In genomic region chr11:17478064-17478463, GRCh38 we compare ENCODE assay signal across 19 cellular contexts. TPM values are rescaled to one million over a fixed set of nuclear protein-coding genes. Genes with fewer than 3 reads are reported as not detected.
DNase-seq lines count a peak whose midpoint lies in the region; ATAC-seq and TF ChIP-seq lines count a peak whose summit lies in the region.
"Had no signal": no experiment of that assay in that cellular context is flagged by ENCODE, and none has a peak within 500 bp of the region (broad histone marks: within the 10 kb centered on the region; RNA-seq: fewer than 3 reads in every experiment).

No MANE protein-coding gene starts in this region.

- peaks cover 5% of the 10 kb centered on the region; the same call in 1 of the 2 replicates for H3F3A ChIP-seq in GM23338 (replicated peaks; ENCODE audit: low read depth)

- TF ChIP-seq POLR2A in Peyer's patch (IDR thresholded peaks at IDR 0.05) = no peak

- no peaks in the 10 kb centered on the region for H3K9me2 ChIP-seq in GM23338 (ENCODE audit: insufficient read depth)

- peaks cover 64% of the 10 kb centered on the region for H3K27me3 Mint-ChIP-seq in GM23338 (ENCODE audit: insufficient read depth, low read depth, poor library complexity)
- peaks cover 60% of the 10 kb centered on the region for H3K27me3 Mint-ChIP-seq in activated CD4-positive, alpha-beta memory T cell treated with anti-CD3 and anti-CD28 coated beads, Interleukin-2, amount 10 ng/mL, durations not matched to agents 7 days and 5 days

- H3K27ac Mint-ChIP-seq in GM23338 = no peak overlapping the region
- H3K27ac Mint-ChIP-seq in activated CD4-positive, alpha-beta memory T cell treated with anti-CD3 and anti-CD28 coated beads, Interleukin-2, amount 10 ng/mL, durations not matched to agents 7 days and 5 days = no peak overlapping the region
- H3K27ac Mint-ChIP-seq: T-cell had no signal

- no peak overlapping the region for H3K4me3 ChIP-seq in GM23338
- H3K4me3 ChIP-seq in Peyer's patch = no peak overlapping the region

- TF ChIP-seq CTCF in GM23338 (conservative IDR thresholded peaks at IDR 0.05; ENCODE audit: low read depth in 2 of 2) (no peak), Peyer's patch (IDR thresholded peaks at IDR 0.05) (no peak)

- no peaks in the 10 kb centered on the region; the same call in 1 of the 2 replicates for H4K20me1 ChIP-seq in GM23338 (replicated peaks; ENCODE audit: insufficient read depth)

- H3K27ac ChIP-seq in GM23338 (ENCODE audit: low read depth) = no peak overlapping the region
- no peak overlapping the region for H3K27ac ChIP-seq in Peyer's patch
- H3K27ac ChIP-seq: KMS-11 had no signal

- POLR2A ChIA-PET in activated CD4-positive, alpha-beta memory T cell treated with anti-CD3 and anti-CD28 coated beads, Interleukin-2, amount 10 ng/mL, durations not matched to agents 7 days and 5 days (lab: Charles Lee) = no interaction called here

- H3K36me3 Mint-ChIP-seq in GM23338 (ENCODE audit: low read depth) = no peaks in the 10 kb centered on the region
- H3K36me3 Mint-ChIP-seq in activated CD4-positive, alpha-beta memory T cell treated with anti-CD3 and anti-CD28 coated beads, Interleukin-2, amount 10 ng/mL, durations not matched to agents 7 days and 5 days (ENCODE audit: low read depth) = no peaks in the 10 kb centered on the region
- H3K36me3 Mint-ChIP-seq: T-cell had no signal

- CTCF ChIA-PET in activated CD4-positive, alpha-beta memory T cell treated with anti-CD3 and anti-CD28 coated beads, Interleukin-2, amount 10 ng/mL, durations not matched to agents 7 days and 5 days (lab: Charles Lee) = no interaction called here

- no peaks in the 10 kb centered on the region for H3K79me2 ChIP-seq in GM23338 (replicated peaks; ENCODE audit: insufficient read depth)

- H3K27me3 ChIP-seq in GM23338 (ENCODE audit: insufficient read depth) = peaks cover 58% of the 10 kb centered on the region
- peaks cover 0 to 12% of the 10 kb centered on the region in 2 donors for H3K27me3 ChIP-seq in Peyer's patch

- peaks cover 6% of the 10 kb centered on the region for H3K4me1 ChIP-seq in GM23338 (ENCODE audit: insufficient read depth)
- H3K4me1 ChIP-seq in Peyer's patch = peaks cover 0 to 11% (median 0%) of the 10 kb centered on the region in 4 donors
- H3K4me1 ChIP-seq: BE2C had no signal

- H3K9me3 Mint-ChIP-seq in GM23338 = no peaks in the 10 kb centered on the region; the same call in 2 of the 3 replicates
- no peaks in the 10 kb centered on the region for H3K9me3 Mint-ChIP-seq in activated CD4-positive, alpha-beta memory T cell treated with anti-CD3 and anti-CD28 coated beads, Interleukin-2, amount 10 ng/mL, durations not matched to agents 7 days and 5 days
- H3K9me3 Mint-ChIP-seq: T-cell had no signal

- no peaks in the 10 kb centered on the region for H3K9me3 ChIP-seq in Peyer's patch
- H3K9me3 ChIP-seq: BE2C had no signal

- DNase-seq in AG08396 (ENCODE audit: low spot score) (peak; percentile 40), GM23338 (ENCODE audit: low spot score) (peak; percentile 22), astrocyte of the hippocampus (ENCODE audit: low read depth, low spot score) (peak; percentile 15), iris pigment epithelial cell (ENCODE audit: low read depth) (peak; percentile 14), Peyer's patch (no peak), NCI-H226 (no peak)
- DNase-seq in activated CD4-positive, alpha-beta memory T cell treated with anti-CD3 and anti-CD28 coated beads, Interleukin-2, amount 10 ng/mL, durations not matched to agents 7 days and 5 days = no peak
- DNase-seq: BE2C, Calu3, DMS79 treated with DMSO at 0.1 percent for 48 hours, MM.1S, NCI-H2029 treated with DMSO at 0.1 percent for 48 hours, NCI-H2227 treated with DMSO at 0.1 percent for 48 hours, NCI-H510A, NCI-H69, T-cell had no signal

- ATAC-seq in GM23338 (no peak), GM21529 (IDR thresholded peaks at IDR 0.05; ENCODE audit: unreplicated experiment) (no peak)
- ATAC-seq: Panc1, T-cell had no signal

- peaks cover 32% of the 10 kb centered on the region for H3K4me1 Mint-ChIP-seq in GM23338
- H3K4me1 Mint-ChIP-seq in activated CD4-positive, alpha-beta memory T cell treated with anti-CD3 and anti-CD28 coated beads, Interleukin-2, amount 10 ng/mL, durations not matched to agents 7 days and 5 days = peaks cover 2% of the 10 kb centered on the region

- no peak overlapping the region for H3K4me3 Mint-ChIP-seq in GM23338
- H3K4me3 Mint-ChIP-seq in activated CD4-positive, alpha-beta memory T cell treated with anti-CD3 and anti-CD28 coated beads, Interleukin-2, amount 10 ng/mL, durations not matched to agents 7 days and 5 days = no peak overlapping the region
- H3K4me3 Mint-ChIP-seq: T-cell had no signal

- H3K36me3 ChIP-seq in GM23338 (ENCODE audit: insufficient read depth) (no peaks in the 10 kb centered on the region), Peyer's patch (no peaks in the 10 kb centered on the region)
- H3K36me3 ChIP-seq: BE2C had no signal

- H2AFZ ChIP-seq in GM23338 = no peak overlapping the region

- no peak overlapping the region for H3K4me2 ChIP-seq in GM23338
- H3K4me2 ChIP-seq: KMS-11 had no signal

TF ChIP-seq in GM23338, 12 proteins besides CTCF, POLR2A, EP300 and RAD21:
- TF ChIP-seq STAT1 (IDR thresholded peaks at IDR 0.05; ENCODE audit: unreplicated experiment) (no peak), JUNB (IDR thresholded peaks at IDR 0.05; ENCODE audit: unreplicated experiment) (no peak)
- TF ChIP-seq, protein P1, sequence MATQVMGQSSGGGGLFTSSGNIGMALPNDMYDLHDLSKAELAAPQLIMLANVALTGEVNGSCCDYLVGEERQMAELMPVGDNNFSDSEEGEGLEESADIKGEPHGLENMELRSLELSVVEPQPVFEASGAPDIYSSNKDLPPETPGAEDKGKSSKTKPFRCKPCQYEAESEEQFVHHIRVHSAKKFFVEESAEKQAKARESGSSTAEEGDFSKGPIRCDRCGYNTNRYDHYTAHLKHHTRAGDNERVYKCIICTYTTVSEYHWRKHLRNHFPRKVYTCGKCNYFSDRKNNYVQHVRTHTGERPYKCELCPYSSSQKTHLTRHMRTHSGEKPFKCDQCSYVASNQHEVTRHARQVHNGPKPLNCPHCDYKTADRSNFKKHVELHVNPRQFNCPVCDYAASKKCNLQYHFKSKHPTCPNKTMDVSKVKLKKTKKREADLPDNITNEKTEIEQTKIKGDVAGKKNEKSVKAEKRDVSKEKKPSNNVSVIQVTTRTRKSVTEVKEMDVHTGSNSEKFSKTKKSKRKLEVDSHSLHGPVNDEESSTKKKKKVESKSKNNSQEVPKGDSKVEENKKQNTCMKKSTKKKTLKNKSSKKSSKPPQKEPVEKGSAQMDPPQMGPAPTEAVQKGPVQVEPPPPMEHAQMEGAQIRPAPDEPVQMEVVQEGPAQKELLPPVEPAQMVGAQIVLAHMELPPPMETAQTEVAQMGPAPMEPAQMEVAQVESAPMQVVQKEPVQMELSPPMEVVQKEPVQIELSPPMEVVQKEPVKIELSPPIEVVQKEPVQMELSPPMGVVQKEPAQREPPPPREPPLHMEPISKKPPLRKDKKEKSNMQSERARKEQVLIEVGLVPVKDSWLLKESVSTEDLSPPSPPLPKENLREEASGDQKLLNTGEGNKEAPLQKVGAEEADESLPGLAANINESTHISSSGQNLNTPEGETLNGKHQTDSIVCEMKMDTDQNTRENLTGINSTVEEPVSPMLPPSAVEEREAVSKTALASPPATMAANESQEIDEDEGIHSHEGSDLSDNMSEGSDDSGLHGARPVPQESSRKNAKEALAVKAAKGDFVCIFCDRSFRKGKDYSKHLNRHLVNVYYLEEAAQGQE (IDR thresholded peaks at IDR 0.05; ENCODE audit: unreplicated experiment) = peak; percentile 62

RNA-seq across cellular contexts. Expression of gene ABCC8, which starts 1.4 kb away (rescaled TPM):
- total RNA-seq in GM23338 (2014; rRNA removed; shearing (Covaris generic)) = 2.4 and 3.4 TPM in 2 replicates
- 1.5 and 2.0 TPM in 2 replicates for polyA plus RNA-seq in GM23338 (2016; fragmentation: Nextera tagmentation; extraction: Ambion mirVana)
- total RNA-seq in activated CD4-positive, alpha-beta memory T cell treated with anti-CD3 and anti-CD28 coated beads, Interleukin-2, amount 10 ng/mL, durations not matched to agents 7 days and 5 days = not detected
- total RNA-seq in Peyer's patch = 100 to 1,000 TPM in 1 of 4 donors, 10 to 100 TPM in 2, 1 to 10 TPM in 1; 7.4 to 301 (median 19.2) TPM
- total RNA-seq: T-cell had no signal

Comparison
In these comparisons a context has a peak if more than half of its experiments do, and no peak if none do; other contexts are left out.
1. DNase-seq: peak in AG08396 (single experiment), GM23338 (single experiment), astrocyte of the hippocampus (single experiment) and iris pigment epithelial cell (single experiment); none in activated CD4-positive, alpha-beta memory T cell treated with anti-CD3 and anti-CD28 coated beads, Interleukin-2, amount 10 ng/mL, durations not matched to agents 7 days and 5 days (single experiment), Peyer's patch (0 of 3) and NCI-H226 (single experiment).